In the genomic region with DNA sequence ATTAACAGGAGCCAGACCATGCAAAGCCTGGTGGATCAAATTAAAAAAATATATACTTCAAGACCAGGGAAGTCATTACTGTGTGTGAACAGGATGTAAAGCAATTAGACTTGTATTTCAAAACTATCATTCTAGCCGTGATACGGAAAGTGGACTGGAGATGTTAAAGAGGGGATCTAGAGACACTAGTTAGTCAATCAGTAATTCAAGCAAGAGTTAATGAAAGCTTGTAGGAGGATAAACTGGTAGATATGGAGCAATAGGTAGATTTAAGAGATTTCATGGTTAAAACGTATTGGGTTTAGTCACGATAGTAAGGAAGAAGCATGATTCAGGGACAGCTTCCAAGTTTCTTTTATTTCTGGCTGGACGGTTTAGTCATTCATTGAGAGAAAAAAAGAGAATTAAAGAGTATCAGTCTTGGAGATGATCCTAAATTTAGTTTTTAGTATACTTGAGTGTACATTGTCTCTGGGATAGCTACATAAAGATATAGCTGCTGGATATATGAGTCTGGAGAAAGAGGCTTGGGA, we compare ENCODE assay signal across 14 cellular contexts. TPM values are rescaled to one million over a fixed set of nuclear protein-coding genes. Genes with fewer than 3 reads are reported as not detected.
DNase-seq lines count a peak whose midpoint lies in the region; ATAC-seq and TF ChIP-seq lines count a peak whose summit lies in the region.
"Had no signal": no experiment of that assay in that cellular context is flagged by ENCODE, and none has a peak within 500 bp of the region (broad histone marks: within the 10 kb centered on the region; RNA-seq: fewer than 3 reads in every experiment).

No MANE protein-coding gene starts in this region.

- H3K27me3 Mint-ChIP-seq in activated CD8-positive, alpha-beta memory T cell treated with anti-CD3 and anti-CD28 coated beads, Interleukin-2, amount 10 ng/mL, durations not matched to agents 7 days and 5 days = no peaks in the 10 kb centered on the region
- no peaks in the 10 kb centered on the region for H3K27me3 Mint-ChIP-seq in activated naive CD8-positive, alpha-beta T cell treated with anti-CD3 and anti-CD28 coated beads, Interleukin-2, amount 10 ng/mL, durations not matched to agents 7 days and 5 days
- no peaks in the 10 kb centered on the region for H3K27me3 Mint-ChIP-seq in osteocyte (ENCODE audit: unreplicated experiment)

- H3K4me1 Mint-ChIP-seq in activated CD8-positive, alpha-beta memory T cell treated with anti-CD3 and anti-CD28 coated beads, Interleukin-2, amount 10 ng/mL, durations not matched to agents 7 days and 5 days = peaks cover 52% of the 10 kb centered on the region
- peaks cover 39% of the 10 kb centered on the region for H3K4me1 Mint-ChIP-seq in activated naive CD8-positive, alpha-beta T cell treated with anti-CD3 and anti-CD28 coated beads, Interleukin-2, amount 10 ng/mL, durations not matched to agents 7 days and 5 days
- peaks cover 51% of the 10 kb centered on the region for H3K4me1 Mint-ChIP-seq in osteocyte (ENCODE audit: unreplicated experiment)

- ATAC-seq in activated CD8-positive, alpha-beta memory T cell treated with anti-CD3 and anti-CD28 coated beads, Interleukin-2, amount 10 ng/mL, durations not matched to agents 7 days and 5 days = no peak
- ATAC-seq in activated naive CD8-positive, alpha-beta T cell treated with anti-CD3 and anti-CD28 coated beads, Interleukin-2, amount 10 ng/mL, durations not matched to agents 7 days and 5 days (ENCODE audit: low read depth) = no peak
- no peak for ATAC-seq in GM21515 (IDR thresholded peaks at IDR 0.05; ENCODE audit: unreplicated experiment)
- ATAC-seq in HG03175 (IDR thresholded peaks at IDR 0.05; ENCODE audit: unreplicated experiment) = no peak
- ATAC-seq: pancreas had no signal

- H3K4me3 ChIP-seq in HFF-Myc (replicated peaks; ENCODE audit: low read depth, low read length) = peak overlapping the region; percentile 91; the same call in 1 of the 2 replicates
- H3K4me3 ChIP-seq: pancreas, tibial nerve had no signal

- no peaks in the 10 kb centered on the region for H3K9me3 Mint-ChIP-seq in activated CD8-positive, alpha-beta memory T cell treated with anti-CD3 and anti-CD28 coated beads, Interleukin-2, amount 10 ng/mL, durations not matched to agents 7 days and 5 days (ENCODE audit: low read depth)
- H3K9me3 Mint-ChIP-seq in activated naive CD8-positive, alpha-beta T cell treated with anti-CD3 and anti-CD28 coated beads, Interleukin-2, amount 10 ng/mL, durations not matched to agents 7 days and 5 days = no peaks in the 10 kb centered on the region
- H3K9me3 Mint-ChIP-seq in osteocyte (ENCODE audit: unreplicated experiment) = no peaks in the 10 kb centered on the region

- POLR2A ChIA-PET in activated naive CD8-positive, alpha-beta T cell treated with anti-CD3 and anti-CD28 coated beads, Interleukin-2, amount 10 ng/mL, durations not matched to agents 7 days and 5 days (lab: Charles Lee) = no interaction called here

- CTCF ChIA-PET in activated CD8-positive, alpha-beta memory T cell treated with anti-CD3 and anti-CD28 coated beads, Interleukin-2, amount 10 ng/mL, durations not matched to agents 7 days and 5 days (lab: Charles Lee) = interaction anchor here (1.7 kb wide), 1 partner anchor 12 kb away, joined by 4 read pairs; no protein-coding TSS in a partner anchor

- no peak for DNase-seq in activated CD8-positive, alpha-beta memory T cell treated with anti-CD3 and anti-CD28 coated beads, Interleukin-2, amount 10 ng/mL, durations not matched to agents 7 days and 5 days
- DNase-seq in activated CD8-positive, alpha-beta memory T cell treated with anti-CD3 and anti-CD28 coated beads, Interleukin-2, amount 50 U/mL, for 48 hours = no peak
- DNase-seq in HFF-Myc (ENCODE audit: extremely low read depth, low read depth) (no peak), osteocyte (ENCODE audit: extremely low spot score, unreplicated experiment) (no peak), NCI-H2107 treated with DMSO at 0.1 percent for 48 hours (lab: John Stamatoyannopoulos, UW; ENCODE audit: unreplicated experiment) (no peak)
- no peak for DNase-seq in activated naive CD8-positive, alpha-beta T cell treated with anti-CD3 and anti-CD28 coated beads, Interleukin-2, amount 10 ng/mL, durations not matched to agents 7 days and 5 days
- DNase-seq: activated T-cell treated with anti-CD3 and anti-CD28 coated beads for 4 hours, mesendoderm, NCI-H1436 treated with DMSO at 0.1 percent for 48 hours, NCI-H446 treated with DMSO at 0.1 percent for 48 hours, pancreas had no signal

- H3K4me3 Mint-ChIP-seq in activated CD8-positive, alpha-beta memory T cell treated with anti-CD3 and anti-CD28 coated beads, Interleukin-2, amount 10 ng/mL, durations not matched to agents 7 days and 5 days = peak overlapping the region; percentile 42
- H3K4me3 Mint-ChIP-seq in activated naive CD8-positive, alpha-beta T cell treated with anti-CD3 and anti-CD28 coated beads, Interleukin-2, amount 10 ng/mL, durations not matched to agents 7 days and 5 days = peak overlapping the region; percentile 53
- no peak overlapping the region for H3K4me3 Mint-ChIP-seq in osteocyte (ENCODE audit: unreplicated experiment)

- peaks cover 56% of the 10 kb centered on the region for H3K36me3 Mint-ChIP-seq in activated CD8-positive, alpha-beta memory T cell treated with anti-CD3 and anti-CD28 coated beads, Interleukin-2, amount 10 ng/mL, durations not matched to agents 7 days and 5 days
- peaks cover 37% of the 10 kb centered on the region for H3K36me3 Mint-ChIP-seq in activated naive CD8-positive, alpha-beta T cell treated with anti-CD3 and anti-CD28 coated beads, Interleukin-2, amount 10 ng/mL, durations not matched to agents 7 days and 5 days
- peaks cover 5% of the 10 kb centered on the region for H3K36me3 Mint-ChIP-seq in osteocyte (ENCODE audit: unreplicated experiment)

- H3K27ac Mint-ChIP-seq in activated CD8-positive, alpha-beta memory T cell treated with anti-CD3 and anti-CD28 coated beads, Interleukin-2, amount 10 ng/mL, durations not matched to agents 7 days and 5 days = peak overlapping the region; percentile 69
- H3K27ac Mint-ChIP-seq in activated naive CD8-positive, alpha-beta T cell treated with anti-CD3 and anti-CD28 coated beads, Interleukin-2, amount 10 ng/mL, durations not matched to agents 7 days and 5 days = peak overlapping the region; percentile 76
- H3K27ac Mint-ChIP-seq in osteocyte (ENCODE audit: unreplicated experiment) = peak overlapping the region; percentile 11

- TF ChIP-seq CTCF in HFF-Myc (IDR thresholded peaks at IDR 0.05; ENCODE audit: low read depth, low read length, missing control alignments) (no peak), osteocyte (IDR thresholded peaks at IDR 0.05) (no peak)

RNA-seq across cellular contexts. Expression of a gene that starts 3.9 kb away (rescaled TPM):
- total RNA-seq in activated CD8-positive, alpha-beta memory T cell treated with anti-CD3 and anti-CD28 coated beads, Interleukin-2, amount 10 ng/mL, durations not matched to agents 7 days and 5 days = 10 to 100 TPM; 66.9 to 75.4 TPM
- total RNA-seq in activated naive CD8-positive, alpha-beta T cell treated with anti-CD3 and anti-CD28 coated beads, Interleukin-2, amount 10 ng/mL, durations not matched to agents 7 days and 5 days = 10 to 100 TPM; 49.3 to 51.7 TPM
- total RNA-seq in osteocyte = 7.7 and 9.6 TPM in 2 replicates

Comparison
In these comparisons a context has a peak if more than half of its experiments do, and no peak if none do; other contexts are left out.
1. H3K27ac Mint-ChIP-seq: peak in every context shown above with its lines; median percentile 76 in activated naive CD8-positive, alpha-beta T cell treated with anti-CD3 and anti-CD28 coated beads, Interleukin-2, amount 10 ng/mL, durations not matched to agents 7 days and 5 days; 69 in activated CD8-positive, alpha-beta memory T cell treated with anti-CD3 and anti-CD28 coated beads, Interleukin-2, amount 10 ng/mL, durations not matched to agents 7 days and 5 days; 11 in osteocyte.